Comparison of ENCODE assay signal across 8 cellular contexts in genomic region chr7:55568613-55569268, GRCh38. TPM values are rescaled to one million over a fixed set of nuclear protein-coding genes. Genes with fewer than 3 reads are reported as not detected.
DNase-seq lines count a peak whose midpoint lies in the region; ATAC-seq and FAIRE-seq lines count a peak whose summit lies in the region.

No MANE protein-coding gene starts in this region.

- no peak for FAIRE-seq in frontal cortex (lab: Jason Lieb, UNC)

- DNase-seq in DMS 273 (lab: John Stamatoyannopoulos, UW; ENCODE audit: unreplicated experiment) (peak; percentile 46), DMS 273 treated with DMSO at 0.1 percent for 48 hours (lab: John Stamatoyannopoulos, UW) (no peak), RPMI7951 (ENCODE audit: low read depth) (peak; percentile 24), EL (no peak), frontal cortex (ENCODE audit: low spot score in 2 of 2) (no peak)
- DNase-seq in effector memory CD8-positive, alpha-beta T cell, result no peak
- peak; percentile 25 for DNase-seq in stimulated activated CD8-positive, alpha-beta memory T cell treated with anti-CD3 and anti-CD28 coated beads, Interleukin-4, amount 100 ng/mL, for 48 hours
- no peak for DNase-seq in stimulated activated CD4-positive, alpha-beta T cell treated with anti-CD3 and anti-CD28 coated beads, Interleukin-4, amount 100 ng/mL, for 1 hour

- no peak for ATAC-seq in effector memory CD8-positive, alpha-beta T cell (replicated peaks)

- H3K36me3 Mint-ChIP-seq in effector memory CD8-positive, alpha-beta T cell (ENCODE audit: insufficient read depth), result peaks cover 23% of the 10 kb centered on the region

- H3K4me3 Mint-ChIP-seq in effector memory CD8-positive, alpha-beta T cell, result peak overlapping the region; percentile 83 to 93

- peak overlapping the region; percentile 91 to 93 for H3K27ac Mint-ChIP-seq in effector memory CD8-positive, alpha-beta T cell

- H3K9me3 Mint-ChIP-seq in effector memory CD8-positive, alpha-beta T cell, result no peaks in the 10 kb centered on the region

- H3K4me1 Mint-ChIP-seq in effector memory CD8-positive, alpha-beta T cell (ENCODE audit: low read depth in 2 of 2), result peaks cover 69 to 76% of the 10 kb centered on the region in 2 donors

- no peaks in the 10 kb centered on the region for H3K27me3 Mint-ChIP-seq in effector memory CD8-positive, alpha-beta T cell

RNA-seq across cellular contexts. Expression of gene VOPP1, which starts 3.6 kb away (rescaled TPM):
- 89.0 and 89.6 TPM in 2 replicates for total RNA-seq in RPMI7951 (2014; rRNA removed; shearing (Covaris generic))
- total RNA-seq in frontal cortex, result 83.6 TPM

Comparison
In these comparisons a context has a peak if more than half of its experiments do, and no peak if none do; other contexts are left out.
1. DNase-seq: peak in DMS 273 (single experiment), RPMI7951 (single experiment) and stimulated activated CD8-positive, alpha-beta memory T cell treated with anti-CD3 and anti-CD28 coated beads, Interleukin-4, amount 100 ng/mL, for 48 hours (single experiment); none in DMS 273 treated with DMSO at 0.1 percent for 48 hours (single experiment), effector memory CD8-positive, alpha-beta T cell (0 of 3), EL (single experiment), stimulated activated CD4-positive, alpha-beta T cell treated with anti-CD3 and anti-CD28 coated beads, Interleukin-4, amount 100 ng/mL, for 1 hour (single experiment) and frontal cortex (0 of 2).